Comparison of ENCODE assay signal across 25 cellular contexts in genomic region chr3:41129731-41130130, GRCh38.
"Had no signal": no experiment of that assay in that cellular context is flagged by ENCODE, and none has a peak within 500 bp of the region (broad histone marks: within the 10 kb centered on the region; RNA-seq: fewer than 3 reads in every experiment).

No MANE protein-coding gene starts in this region.

- H3K36me3 ChIP-seq: adrenal gland, WERI-Rb-1 had no signal

- H3K4me1 ChIP-seq: adrenal gland had no signal

- H3K27ac ChIP-seq: adrenal gland, WERI-Rb-1 had no signal

- H3K27me3 ChIP-seq: adrenal gland had no signal

- H3K4me3 ChIP-seq: adrenal gland had no signal

- H3K9me3 ChIP-seq: adrenal gland had no signal

- ATAC-seq: activated CD4-positive, CD25-positive, alpha-beta regulatory T cell treated with anti-CD3 and anti-CD28 coated beads, Interleukin-2, amount 50 U/mL, for 24 hours; activated CD8-positive, alpha-beta T cell treated with anti-CD3 and anti-CD28 coated beads, Interleukin-2, amount 10 ng/mL, durations not matched to agents 7 days and 5 days; Panc1; T-cell had no signal

- DNase-seq: activated CD4-positive, alpha-beta T cell treated with anti-CD3 and anti-CD28 coated beads for 4 hours; activated CD8-positive, alpha-beta memory T cell treated with anti-CD3 and anti-CD28 coated beads, Interleukin-2, amount 50 U/mL, for 48 hours; activated CD8-positive, alpha-beta T cell treated with anti-CD3 and anti-CD28 coated beads, Interleukin-2, amount 10 ng/mL, durations not matched to agents 7 days and 5 days; activated naive CD4-positive, alpha-beta T cell treated with anti-CD3 and anti-CD28 coated beads, Interleukin-2, amount 50 U/mL, for 16 hours; activated naive CD8-positive, alpha-beta T cell treated with anti-CD3 and anti-CD28 coated beads, Interleukin-2, amount 10 ng/mL, durations not matched to agents 7 days and 5 days; activated T-cell treated with anti-CD3 and anti-CD28 coated beads, Interleukin-2, amount 50 U/mL, for 1 hour; adrenal gland; anterior cingulate cortex; cerebellar nuclear complex; Karpas-422; NCI-H1092 treated with DMSO at 0.1 percent for 48 hours; NCI-H1436 treated with DMSO at 0.1 percent for 48 hours; NCI-H187; NCI-H2081; NCI-H2171; NCI-H345; NCI-H510A; NCI-H526 treated with DMSO at 0.1 percent for 48 hours; NCI-H82; RPMI8226; SHP77; T-cell; WERI-Rb-1 had no signal
